In genomic region chr15:58243083-58243482, GRCh38 we compare ENCODE assay signal across 16 cellular contexts.
DNase-seq lines count a peak whose midpoint lies in the region; ATAC-seq and TF ChIP-seq lines count a peak whose summit lies in the region.
"Had no signal": no experiment of that assay in that cellular context is flagged by ENCODE, and none has a peak within 500 bp of the region (broad histone marks: within the 10 kb centered on the region; RNA-seq: fewer than 3 reads in every experiment).

No MANE protein-coding gene starts in this region.

- H3K9me3 ChIP-seq in endocrine pancreas (ENCODE audit: control insufficient read depth, low read length) (no peaks in the 10 kb centered on the region), vagina (no peaks in the 10 kb centered on the region)
- H3K9me3 ChIP-seq: MG63 had no signal

- no peaks in the 10 kb centered on the region for H3K36me3 ChIP-seq in endocrine pancreas (ENCODE audit: control insufficient read depth, insufficient read depth, low read length)
- H3K36me3 ChIP-seq in vagina, result no peaks in the 10 kb centered on the region
- H3K36me3 ChIP-seq: MG63 had no signal

- H3K9ac ChIP-seq in endocrine pancreas (ENCODE audit: control insufficient read depth, insufficient read depth, low read length), result no peak overlapping the region

- DNase-seq in G401 (ENCODE audit: low spot score), result peak; percentile 80
- peak; percentile 91 for DNase-seq in NCI-H1694 (lab: John Stamatoyannopoulos, UW)
- DNase-seq in NCI-H524 treated with DMSO at 0.1 percent for 48 hours (lab: John Stamatoyannopoulos, UW), result peak; percentile 100
- no peak for DNase-seq in SKM-1 treated with dmso at 0.1 percent for 144 hours (lab: John Stamatoyannopoulos, UW; ENCODE audit: unreplicated experiment)
- DNase-seq in vagina (ENCODE audit: extremely low spot score in 2 of 2), result no peak
- DNase-seq: activated CD4-positive, alpha-beta T cell treated with anti-CD3 and anti-CD28 coated beads, Interleukin-2, amount 10 ng/mL, durations not matched to agents 7 days and 5 days; activated T-cell treated with anti-CD3 and anti-CD28 coated beads, Interleukin-2, amount 50 U/mL, for 4 hours; GF-D8; immature natural killer cell; MG63 had no signal

- no peak overlapping the region for H3K27ac ChIP-seq in vagina
- H3K27ac ChIP-seq: C4-2B, RWPE1 had no signal

- intact Hi-C loops in vagina (cut with DNase I), result no loop called here

- in situ Hi-C loops in G401 (cut with HindIII; ENCODE audit: low sequenced_read_pairs), result no loop called here

- no peak for TF ChIP-seq POLR2A in vagina (IDR thresholded peaks at IDR 0.05)

- TF ChIP-seq CTCF in vagina (IDR thresholded peaks at IDR 0.05), result no peak

- H3K27me3 ChIP-seq in endocrine pancreas (ENCODE audit: control insufficient read depth, insufficient read depth, low read length), result no peaks in the 10 kb centered on the region
- no peaks in the 10 kb centered on the region for H3K27me3 ChIP-seq in vagina
- H3K27me3 ChIP-seq: MG63 had no signal

- ATAC-seq in GM19467 (IDR thresholded peaks at IDR 0.05; ENCODE audit: unreplicated experiment) (no peak), GM19351 (IDR thresholded peaks at IDR 0.05; ENCODE audit: unreplicated experiment) (no peak)
- ATAC-seq: activated T-cell treated with anti-CD3 and anti-CD28 coated beads, Interleukin-2, amount 50 U/mL, for 4 hours; stimulated activated memory B cell treated with anti-CD40 and anti-IgM and Interleukin-4, amounts not matched to agents 10 μg/mL and 1 μg/mL and 100 μg/mL, for 72 hours had no signal

- H3K4me3 ChIP-seq in endocrine pancreas (ENCODE audit: control insufficient read depth, insufficient read depth, low read length), result peak overlapping the region; percentile 22
- no peak overlapping the region for H3K4me3 ChIP-seq in vagina
- H3K4me3 ChIP-seq: MG63 had no signal

- H3K4me1 ChIP-seq in endocrine pancreas (ENCODE audit: control insufficient read depth, insufficient read depth, low read length) (no peaks in the 10 kb centered on the region), vagina (no peaks in the 10 kb centered on the region)

Comparison
In these comparisons a context has a peak if more than half of its experiments do, and no peak if none do; other contexts are left out.
1. DNase-seq: peak in G401 (single experiment), NCI-H1694 (single experiment) and NCI-H524 treated with DMSO at 0.1 percent for 48 hours (single experiment); none in SKM-1 treated with dmso at 0.1 percent for 144 hours (single experiment) and vagina (0 of 2).